In genomic region chr19:49534632-49535385, GRCh38 we compare ENCODE assay signal across 3 cellular contexts.
TF ChIP-seq lines count a peak whose summit lies in the region.

No MANE protein-coding gene starts in this region.

TF ChIP-seq in SK-N-SH, 30 proteins besides CTCF, POLR2A, EP300 and RAD21:
- TF ChIP-seq TAF1 (IDR thresholded peaks at IDR 0.05; ENCODE audit: borderline replicate concordance, low read depth, low read length) (no peak), YY1 (IDR thresholded peaks at IDR 0.05; ENCODE audit: low read depth) (no peak), GABPA (IDR thresholded peaks at IDR 0.05; ENCODE audit: low read depth) (no peak), NFIC (IDR thresholded peaks at IDR 0.05; ENCODE audit: borderline replicate concordance) (no peak), EZH2phosphoT487 (IDR thresholded peaks at IDR 0.05; ENCODE audit: borderline replicate concordance, low read depth) (no peak), RFX5 (IDR thresholded peaks at IDR 0.05; ENCODE audit: low read length) (no peak), MXI1 (IDR thresholded peaks at IDR 0.05; ENCODE audit: low read depth, low read length) (no peak), FOXM1 (IDR thresholded peaks at IDR 0.05; ENCODE audit: low read depth) (no peak), REST (IDR thresholded peaks at IDR 0.05; ENCODE audit: low read depth, low read length) (no peak), JUND (IDR thresholded peaks at IDR 0.05) (no peak), SMC3 (IDR thresholded peaks at IDR 0.05; ENCODE audit: low read depth, low read length) (no peak), IRF3 (IDR thresholded peaks at IDR 0.05; ENCODE audit: low read depth, low read length) (no peak), RXRA (IDR thresholded peaks at IDR 0.05; ENCODE audit: borderline replicate concordance, low read depth) (no peak), FOSL2 (IDR thresholded peaks at IDR 0.05; ENCODE audit: borderline replicate concordance, low read depth) (no peak), USF2 (IDR thresholded peaks at IDR 0.05; ENCODE audit: borderline replicate concordance, low read depth, low read length) (no peak), MEF2A (IDR thresholded peaks at IDR 0.05; ENCODE audit: borderline replicate concordance, low read depth) (no peak)

TF ChIP-seq in SK-N-SH treated with all-trans-retinoic acid at 6 μM for 48 hours, 23 proteins besides CTCF, POLR2A, EP300 and RAD21:
- TF ChIP-seq ZNF565 (CRISPR knock-in tag; conservative IDR thresholded peaks at IDR 0.05; ENCODE audit: low read depth): no peak
- TF ChIP-seq POU6F1 (CRISPR knock-in tag; IDR thresholded peaks at IDR 0.05; ENCODE audit: borderline replicate concordance, low read depth): no peak
- no peak for TF ChIP-seq ESRRG (CRISPR knock-in tag; IDR thresholded peaks at IDR 0.05)
- TF ChIP-seq RARB (CRISPR knock-in tag; IDR thresholded peaks at IDR 0.05): no peak

TF ChIP-seq in H1, 55 proteins besides CTCF, POLR2A, EP300 and RAD21:
- TF ChIP-seq RBBP5 (IDR thresholded peaks at IDR 0.05; ENCODE audit: borderline replicate concordance, low read depth, low read length) (no peak), JUND (IDR thresholded peaks at IDR 0.05; ENCODE audit: low read length) (no peak), CHD2 (IDR thresholded peaks at IDR 0.05; ENCODE audit: low read length) (no peak), CHD7 (IDR thresholded peaks at IDR 0.05; ENCODE audit: insufficient replicate concordance, low read length) (no peak), SIRT6 (IDR thresholded peaks at IDR 0.05; ENCODE audit: low read length) (no peak), BCL11A (IDR thresholded peaks at IDR 0.05; ENCODE audit: low read depth in 2 of 2, low read length in 2 of 2) (no peak), USF2 (IDR thresholded peaks at IDR 0.05; ENCODE audit: low read length) (no peak), SAP30 (IDR thresholded peaks at IDR 0.05; ENCODE audit: insufficient read depth, insufficient replicate concordance, low read length) (no peak), SIN3A (conservative IDR thresholded peaks at IDR 0.05 in 1 of 2, IDR thresholded peaks at IDR 0.05 in 1 of 2; ENCODE audit: low read depth in 1 of 2, low read length in 2 of 2) (no peak), ASH2L (IDR thresholded peaks at IDR 0.05; ENCODE audit: low read length) (no peak), ATF3 (IDR thresholded peaks at IDR 0.05; ENCODE audit: insufficient read depth, low read depth, low read length) (no peak)
TF ChIP-seq in H1: peak in this region for 0.
